In genomic region chr16:11914210-11914758, GRCh38 we compare ENCODE assay signal across 8 cellular contexts. TPM values are rescaled to one million over a fixed set of nuclear protein-coding genes. Genes with fewer than 3 reads are reported as not detected.
DNase-seq lines count a peak whose midpoint lies in the region; ATAC-seq and TF ChIP-seq lines count a peak whose summit lies in the region.

No MANE protein-coding gene starts in this region.

- H3K4me1 Mint-ChIP-seq in CD14-positive monocyte (peaks cover 37% of the 10 kb centered on the region), nephron progenitor cell (peaks cover 56% of the 10 kb centered on the region)

- H3K4me3 Mint-ChIP-seq in CD14-positive monocyte = peak overlapping the region; percentile 93 to 95
- peak overlapping the region; percentile 96 for H3K4me3 Mint-ChIP-seq in nephron progenitor cell

- 0 out of 2 replicates have a peak, but pooled peaks cover 4% of the 10 kb centered on the region for H3F3A ChIP-seq in MM.1S (ENCODE audit: insufficient read depth, low read length)

- no peak for TF ChIP-seq CTCF in CD14-positive monocyte (IDR thresholded peaks at IDR 0.05)
- TF ChIP-seq CTCF in MM.1S (IDR thresholded peaks at IDR 0.05; ENCODE audit: low read length) = no peak
- TF ChIP-seq CTCF in nephron progenitor cell (IDR thresholded peaks at IDR 0.05) = no peak

- H3K36me3 Mint-ChIP-seq in CD14-positive monocyte (peaks cover 0 to 4% of the 10 kb centered on the region in 2 donors), nephron progenitor cell (ENCODE audit: low read depth) (peaks cover 5% of the 10 kb centered on the region)

- H4K20me1 ChIP-seq in MM.1S (ENCODE audit: insufficient read depth, low read length) = peaks cover 39% of the 10 kb centered on the region

- H3K27me3 ChIP-seq in MM.1S (replicated peaks; ENCODE audit: insufficient read depth, low read length) (no peaks in the 10 kb centered on the region), duodenal mucosa (ENCODE audit: control insufficient read depth in 1 of 2, insufficient read depth in 2 of 2, low read length in 2 of 2) (no peaks in the 10 kb centered on the region)

- H3K27ac Mint-ChIP-seq in CD14-positive monocyte (peak overlapping the region; percentile 17 to 94 (median 86)), nephron progenitor cell (peak overlapping the region; percentile 95)

- peak overlapping the region; percentile 61 for H3K27ac ChIP-seq in MM.1S (ENCODE audit: low read length)
- H3K27ac ChIP-seq in duodenal mucosa (ENCODE audit: low read depth, low read length) = peak overlapping the region; percentile 91

- peak overlapping the region; percentile 89 for H3K4me2 ChIP-seq in MM.1S (ENCODE audit: low read depth, low read length)

- peak overlapping the region; percentile 40 for H2AFZ ChIP-seq in MM.1S (ENCODE audit: low read length)

- ATAC-seq in HG03095 (IDR thresholded peaks at IDR 0.05; ENCODE audit: unreplicated experiment) = no peak
- ATAC-seq in GM21619 (IDR thresholded peaks at IDR 0.05; ENCODE audit: unreplicated experiment) = no peak

- H3K9me3 ChIP-seq in MM.1S (replicated peaks; ENCODE audit: insufficient read depth, low read length) (no peaks in the 10 kb centered on the region), duodenal mucosa (ENCODE audit: control insufficient read depth in 1 of 2, low read length in 2 of 2) (no peaks in the 10 kb centered on the region)

- H3K79me2 ChIP-seq in MM.1S (ENCODE audit: low read length) = peaks cover 63% of the 10 kb centered on the region

- H3K27me3 Mint-ChIP-seq in CD14-positive monocyte (ENCODE audit: low read depth in 3 of 3) (peaks cover 0 to 6% (median 2%) of the 10 kb centered on the region in 3 donors), nephron progenitor cell (ENCODE audit: low read depth, poor library complexity) (peaks cover 6% of the 10 kb centered on the region)

- H3K9ac ChIP-seq in MM.1S (ENCODE audit: low read length) = peak overlapping the region; percentile 87
- H3K9ac ChIP-seq in duodenal mucosa (ENCODE audit: low read depth in 1 of 2, low read length in 2 of 2) = peak overlapping the region; percentile 64 to 91

- H3K4me3 ChIP-seq in MM.1S (ENCODE audit: low read length) = peak overlapping the region; percentile 86
- peak overlapping the region; percentile 87 to 94 for H3K4me3 ChIP-seq in duodenal mucosa (ENCODE audit: low read depth in 1 of 2, low read length in 2 of 2)

- no peaks in the 10 kb centered on the region for H3K9me2 ChIP-seq in MM.1S (replicated peaks; ENCODE audit: insufficient read depth, low read length)

- DNase-seq in CD14-positive monocyte (ENCODE audit: low spot score) (no peak), MM.1S (peak; percentile 40), nephron progenitor cell (no peak), SKM-1 treated with dmso at 0.1 percent for 144 hours (lab: John Stamatoyannopoulos, UW; ENCODE audit: unreplicated experiment) (no peak), NCI-H2029 treated with DMSO at 0.1 percent for 48 hours (lab: John Stamatoyannopoulos, UW) (no peak)

- H3K4me1 ChIP-seq in MM.1S (ENCODE audit: low read length) (peaks cover 16% of the 10 kb centered on the region), duodenal mucosa (ENCODE audit: control insufficient read depth in 1 of 2, insufficient read depth in 2 of 2, low read length in 2 of 2) (peaks cover 28 to 37% of the 10 kb centered on the region in 2 donors)

- 0 out of 2 replicates have a peak, but pooled peaks cover 3% of the 10 kb centered on the region for H3K36me3 ChIP-seq in MM.1S (replicated peaks; ENCODE audit: insufficient read depth, low read length)
- peaks cover 2 to 3% of the 10 kb centered on the region in 2 donors for H3K36me3 ChIP-seq in duodenal mucosa (ENCODE audit: control insufficient read depth in 1 of 2, insufficient read depth in 2 of 2, low read length in 2 of 2)

- H3K9me3 Mint-ChIP-seq in CD14-positive monocyte = no peaks in the 10 kb centered on the region
- no peaks in the 10 kb centered on the region for H3K9me3 Mint-ChIP-seq in nephron progenitor cell

- intact Hi-C loops in CD14-positive monocyte (cut with micrococcal nuclease) = loop anchor here (10.0 kb wide), 2 partner anchors 59 to 969 kb away; partner anchors contain the start of genes CLEC16A (in 1 of the 2), DEXI (in 1 of the 2) and RSL1D1 (in 1 of the 2)

RNA-seq across cellular contexts. Expression of gene GSPT1, which starts 1.5 kb away (rescaled TPM):
- 10 to 100 TPM; 47.9 to 48.3 TPM for polyA plus RNA-seq in CD14-positive monocyte

RNA-seq across cellular contexts. Expression of gene NPIPB2, which starts 27.6 kb away (rescaled TPM):
- under 1 TPM in 1 of 2 donors, not detected in 1; 0.81 TPM for polyA plus RNA-seq in CD14-positive monocyte

RNA-seq across cellular contexts. Expression of gene TNFRSF17, which starts 50.7 kb away (rescaled TPM):
- polyA plus RNA-seq in CD14-positive monocyte = under 1 TPM in 1 of 2 donors, not detected in 1; 0.26 TPM
